ENCODE assay signal across 1 cellular context in the genomic region with DNA sequence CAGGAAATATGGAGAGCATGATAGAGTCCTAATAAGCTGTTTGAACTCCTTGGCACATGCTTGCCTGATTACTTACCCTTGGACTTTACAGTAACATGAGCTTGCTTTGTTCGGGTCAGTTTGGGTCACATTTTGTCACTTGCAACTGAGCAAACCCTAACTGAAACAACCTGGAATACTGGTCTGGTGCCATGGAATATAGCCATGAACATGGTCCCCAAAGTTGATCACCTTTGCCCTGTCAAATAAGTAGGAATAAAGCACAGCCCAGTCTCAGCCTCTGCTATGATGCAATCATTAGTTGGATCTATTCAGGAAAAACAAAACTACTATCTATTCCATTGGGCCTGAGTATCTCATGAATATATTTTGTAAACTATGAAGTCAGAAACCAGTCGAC.
A peak's percentile ranks its signal among the peaks of the same experiment; 100 is the strongest.
TF ChIP-seq lines count a peak whose summit lies in the region.

No MANE protein-coding gene starts in this region.

TF ChIP-seq in HepG2, 621 proteins besides CTCF, POLR2A, EP300 and RAD21 (continues in another document):
- TF ChIP-seq CCAR2 (optimal IDR thresholded peaks at IDR 0.05; ENCODE audit: low read depth, low read length) = no peak
- TF ChIP-seq ZNF354B (CRISPR knock-in tag; IDR thresholded peaks at IDR 0.05) = no peak
- TF ChIP-seq ZNF121 (CRISPR knock-in tag; IDR thresholded peaks at IDR 0.05) = no peak
- no peak for TF ChIP-seq MTA3 (CRISPR knock-in tag; IDR thresholded peaks at IDR 0.05)
- no peak for TF ChIP-seq CREB1 (IDR thresholded peaks at IDR 0.05)
- TF ChIP-seq CREB1 (CRISPR knock-in tag; IDR thresholded peaks at IDR 0.05) = no peak
- no peak for TF ChIP-seq ZNF660 (CRISPR knock-in tag; IDR thresholded peaks at IDR 0.05; ENCODE audit: borderline replicate concordance, low read depth)
- TF ChIP-seq NR2F6 (IDR thresholded peaks at IDR 0.05) = no peak
- no peak for TF ChIP-seq NR2F6 (CRISPR knock-in tag; IDR thresholded peaks at IDR 0.05)
- no peak for TF ChIP-seq ZNF557 (CRISPR knock-in tag; IDR thresholded peaks at IDR 0.05)
- no peak for TF ChIP-seq ZFP62 (CRISPR knock-in tag; IDR thresholded peaks at IDR 0.05)
- TF ChIP-seq ZNF234 (CRISPR knock-in tag; conservative IDR thresholded peaks at IDR 0.05) = no peak
- TF ChIP-seq RAD51 (IDR thresholded peaks at IDR 0.05; ENCODE audit: borderline replicate concordance) = no peak
- TF ChIP-seq GZF1 (CRISPR knock-in tag; IDR thresholded peaks at IDR 0.05) = no peak
- TF ChIP-seq SOX6 (IDR thresholded peaks at IDR 0.05) = no peak
- 0 out of 2 replicates have a peak, but pooled peaks have one; percentile 18 for TF ChIP-seq SOX6 (CRISPR knock-in tag; IDR thresholded peaks at IDR 0.05)
- 0 out of 2 replicates have a peak, but pooled peaks have one; percentile 13 for TF ChIP-seq ATF7 (IDR thresholded peaks at IDR 0.05)
- TF ChIP-seq ATF7 (CRISPR knock-in tag; IDR thresholded peaks at IDR 0.05) = no peak
- no peak for TF ChIP-seq TMF1 (CRISPR knock-in tag; IDR thresholded peaks at IDR 0.05; ENCODE audit: low read depth)
- no peak for TF ChIP-seq SP2 (CRISPR knock-in tag; IDR thresholded peaks at IDR 0.05)
- no peak for TF ChIP-seq SMAD1 (CRISPR knock-in tag; IDR thresholded peaks at IDR 0.05; ENCODE audit: borderline replicate concordance, low read depth)
- TF ChIP-seq PHF21A (CRISPR knock-in tag; IDR thresholded peaks at IDR 0.05) = 0 out of 2 replicates have a peak, but pooled peaks have one; percentile 24
- TF ChIP-seq, protein P1, sequence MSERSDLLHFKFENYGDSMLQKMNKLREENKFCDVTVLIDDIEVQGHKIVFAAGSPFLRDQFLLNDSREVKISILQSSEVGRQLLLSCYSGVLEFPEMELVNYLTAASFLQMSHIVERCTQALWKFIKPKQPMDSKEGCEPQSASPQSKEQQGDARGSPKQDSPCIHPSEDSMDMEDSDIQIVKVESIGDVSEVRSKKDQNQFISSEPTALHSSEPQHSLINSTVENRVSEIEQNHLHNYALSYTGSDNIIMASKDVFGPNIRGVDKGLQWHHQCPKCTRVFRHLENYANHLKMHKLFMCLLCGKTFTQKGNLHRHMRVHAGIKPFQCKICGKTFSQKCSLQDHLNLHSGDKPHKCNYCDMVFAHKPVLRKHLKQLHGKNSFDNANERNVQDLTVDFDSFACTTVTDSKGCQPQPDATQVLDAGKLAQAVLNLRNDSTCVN (CRISPR knock-in tag; IDR thresholded peaks at IDR 0.05; ENCODE audit: borderline replicate concordance) = no peak
- no peak for TF ChIP-seq POLR2AphosphoS2 (IDR thresholded peaks at IDR 0.05; ENCODE audit: low read depth, low read length)
- TF ChIP-seq DNMT1 (CRISPR knock-in tag; IDR thresholded peaks at IDR 0.05) = no peak
- no peak for TF ChIP-seq SMC3 (IDR thresholded peaks at IDR 0.05; ENCODE audit: low read length)
- no peak for TF ChIP-seq ZNF816 (CRISPR knock-in tag; IDR thresholded peaks at IDR 0.05; ENCODE audit: borderline replicate concordance)
- TF ChIP-seq SMARCC2 (IDR thresholded peaks at IDR 0.05) = no peak
- TF ChIP-seq ZNF225 (CRISPR knock-in tag; IDR thresholded peaks at IDR 0.05) = no peak
- TF ChIP-seq, protein P2, sequence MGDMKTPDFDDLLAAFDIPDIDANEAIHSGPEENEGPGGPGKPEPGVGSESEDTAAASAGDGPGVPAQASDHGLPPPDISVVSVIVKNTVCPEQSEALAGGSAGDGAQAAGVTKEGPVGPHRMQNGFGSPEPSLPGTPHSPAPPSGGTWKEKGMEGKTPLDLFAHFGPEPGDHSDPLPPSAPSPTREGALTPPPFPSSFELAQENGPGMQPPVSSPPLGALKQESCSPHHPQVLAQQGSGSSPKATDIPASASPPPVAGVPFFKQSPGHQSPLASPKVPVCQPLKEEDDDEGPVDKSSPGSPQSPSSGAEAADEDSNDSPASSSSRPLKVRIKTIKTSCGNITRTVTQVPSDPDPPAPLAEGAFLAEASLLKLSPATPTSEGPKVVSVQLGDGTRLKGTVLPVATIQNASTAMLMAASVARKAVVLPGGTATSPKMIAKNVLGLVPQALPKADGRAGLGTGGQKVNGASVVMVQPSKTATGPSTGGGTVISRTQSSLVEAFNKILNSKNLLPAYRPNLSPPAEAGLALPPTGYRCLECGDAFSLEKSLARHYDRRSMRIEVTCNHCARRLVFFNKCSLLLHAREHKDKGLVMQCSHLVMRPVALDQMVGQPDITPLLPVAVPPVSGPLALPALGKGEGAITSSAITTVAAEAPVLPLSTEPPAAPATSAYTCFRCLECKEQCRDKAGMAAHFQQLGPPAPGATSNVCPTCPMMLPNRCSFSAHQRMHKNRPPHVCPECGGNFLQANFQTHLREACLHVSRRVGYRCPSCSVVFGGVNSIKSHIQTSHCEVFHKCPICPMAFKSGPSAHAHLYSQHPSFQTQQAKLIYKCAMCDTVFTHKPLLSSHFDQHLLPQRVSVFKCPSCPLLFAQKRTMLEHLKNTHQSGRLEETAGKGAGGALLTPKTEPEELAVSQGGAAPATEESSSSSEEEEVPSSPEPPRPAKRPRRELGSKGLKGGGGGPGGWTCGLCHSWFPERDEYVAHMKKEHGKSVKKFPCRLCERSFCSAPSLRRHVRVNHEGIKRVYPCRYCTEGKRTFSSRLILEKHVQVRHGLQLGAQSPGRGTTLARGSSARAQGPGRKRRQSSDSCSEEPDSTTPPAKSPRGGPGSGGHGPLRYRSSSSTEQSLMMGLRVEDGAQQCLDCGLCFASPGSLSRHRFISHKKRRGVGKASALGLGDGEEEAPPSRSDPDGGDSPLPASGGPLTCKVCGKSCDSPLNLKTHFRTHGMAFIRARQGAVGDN (CRISPR knock-in tag; IDR thresholded peaks at IDR 0.05) = no peak
- TF ChIP-seq ZBTB42 (CRISPR knock-in tag; IDR thresholded peaks at IDR 0.05) = no peak
- TF ChIP-seq CAMTA2 (CRISPR knock-in tag; IDR thresholded peaks at IDR 0.05; ENCODE audit: borderline replicate concordance) = no peak
- TF ChIP-seq SETDB1 (CRISPR knock-in tag; IDR thresholded peaks at IDR 0.05; ENCODE audit: borderline replicate concordance) = no peak
- no peak for TF ChIP-seq SAFB2 (CRISPR knock-in tag; IDR thresholded peaks at IDR 0.05; ENCODE audit: borderline replicate concordance, low read depth)
- 0 out of 2 replicates have a peak, but pooled peaks have one; percentile 23 for TF ChIP-seq ZNF644 (CRISPR knock-in tag; IDR thresholded peaks at IDR 0.05; ENCODE audit: low read depth)
- TF ChIP-seq, protein P3, sequence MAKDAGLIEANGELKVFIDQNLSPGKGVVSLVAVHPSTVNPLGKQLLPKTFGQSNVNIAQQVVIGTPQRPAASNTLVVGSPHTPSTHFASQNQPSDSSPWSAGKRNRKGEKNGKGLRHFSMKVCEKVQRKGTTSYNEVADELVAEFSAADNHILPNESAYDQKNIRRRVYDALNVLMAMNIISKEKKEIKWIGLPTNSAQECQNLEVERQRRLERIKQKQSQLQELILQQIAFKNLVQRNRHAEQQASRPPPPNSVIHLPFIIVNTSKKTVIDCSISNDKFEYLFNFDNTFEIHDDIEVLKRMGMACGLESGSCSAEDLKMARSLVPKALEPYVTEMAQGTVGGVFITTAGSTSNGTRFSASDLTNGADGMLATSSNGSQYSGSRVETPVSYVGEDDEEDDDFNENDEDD (CRISPR knock-in tag; IDR thresholded peaks at IDR 0.05; ENCODE audit: borderline replicate concordance) = no peak
- TF ChIP-seq ZNF329 (CRISPR knock-in tag; IDR thresholded peaks at IDR 0.05; ENCODE audit: low read depth) = no peak
- no peak for TF ChIP-seq SIN3B (IDR thresholded peaks at IDR 0.05; ENCODE audit: low read length)
- no peak for TF ChIP-seq MEIS2 (CRISPR knock-in tag; IDR thresholded peaks at IDR 0.05)
- peak; percentile 86 for TF ChIP-seq CEBPB (IDR thresholded peaks at IDR 0.05; ENCODE audit: borderline replicate concordance, low read depth, low read length)
- no peak for TF ChIP-seq NFKB2 (CRISPR knock-in tag; IDR thresholded peaks at IDR 0.05; ENCODE audit: borderline replicate concordance)
- TF ChIP-seq, protein P4, sequence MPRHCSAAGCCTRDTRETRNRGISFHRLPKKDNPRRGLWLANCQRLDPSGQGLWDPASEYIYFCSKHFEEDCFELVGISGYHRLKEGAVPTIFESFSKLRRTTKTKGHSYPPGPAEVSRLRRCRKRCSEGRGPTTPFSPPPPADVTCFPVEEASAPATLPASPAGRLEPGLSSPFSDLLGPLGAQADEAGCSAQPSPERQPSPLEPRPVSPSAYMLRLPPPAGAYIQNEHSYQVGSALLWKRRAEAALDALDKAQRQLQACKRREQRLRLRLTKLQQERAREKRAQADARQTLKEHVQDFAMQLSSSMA (CRISPR knock-in tag; IDR thresholded peaks at IDR 0.05) = no peak
- TF ChIP-seq, protein P5, sequence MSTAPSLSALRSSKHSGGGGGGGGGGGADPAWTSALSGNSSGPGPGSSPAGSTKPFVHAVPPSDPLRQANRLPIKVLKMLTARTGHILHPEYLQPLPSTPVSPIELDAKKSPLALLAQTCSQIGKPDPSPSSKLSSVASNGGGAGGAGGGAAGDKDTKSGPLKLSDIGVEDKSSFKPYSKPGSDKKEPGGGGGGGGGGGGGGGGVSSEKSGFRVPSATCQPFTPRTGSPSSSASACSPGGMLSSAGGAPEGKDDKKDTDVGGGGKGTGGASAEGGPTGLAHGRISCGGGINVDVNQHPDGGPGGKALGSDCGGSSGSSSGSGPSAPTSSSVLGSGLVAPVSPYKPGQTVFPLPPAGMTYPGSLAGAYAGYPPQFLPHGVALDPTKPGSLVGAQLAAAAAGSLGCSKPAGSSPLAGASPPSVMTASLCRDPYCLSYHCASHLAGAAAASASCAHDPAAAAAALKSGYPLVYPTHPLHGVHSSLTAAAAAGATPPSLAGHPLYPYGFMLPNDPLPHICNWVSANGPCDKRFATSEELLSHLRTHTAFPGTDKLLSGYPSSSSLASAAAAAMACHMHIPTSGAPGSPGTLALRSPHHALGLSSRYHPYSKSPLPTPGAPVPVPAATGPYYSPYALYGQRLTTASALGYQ (CRISPR knock-in tag; IDR thresholded peaks at IDR 0.05) = no peak
- peak; percentile 71 for TF ChIP-seq CEBPG (CRISPR knock-in tag; IDR thresholded peaks at IDR 0.05)
- 0 out of 2 replicates have a peak, but pooled peaks have one; percentile 30 for TF ChIP-seq HNF4G (IDR thresholded peaks at IDR 0.05; ENCODE audit: borderline replicate concordance, low read depth, low read length)
- TF ChIP-seq HNF4G (CRISPR knock-in tag; IDR thresholded peaks at IDR 0.05; ENCODE audit: borderline replicate concordance, low read depth) = no peak
- peak; percentile 45; the same call in 1 of the 2 replicates for TF ChIP-seq ZMYM4 (CRISPR knock-in tag; IDR thresholded peaks at IDR 0.05)
- peak; percentile 41; the same call in 1 of the 2 replicates for TF ChIP-seq HNF4A (CRISPR knock-in tag; IDR thresholded peaks at IDR 0.05)
- no peak for TF ChIP-seq CHD4 (IDR thresholded peaks at IDR 0.05; ENCODE audit: borderline replicate concordance, low read length)
- TF ChIP-seq ZNF207 (IDR thresholded peaks at IDR 0.05; ENCODE audit: borderline replicate concordance) = no peak
- no peak for TF ChIP-seq HDAC1 (CRISPR knock-in tag; IDR thresholded peaks at IDR 0.05)
- TF ChIP-seq, protein P6, sequence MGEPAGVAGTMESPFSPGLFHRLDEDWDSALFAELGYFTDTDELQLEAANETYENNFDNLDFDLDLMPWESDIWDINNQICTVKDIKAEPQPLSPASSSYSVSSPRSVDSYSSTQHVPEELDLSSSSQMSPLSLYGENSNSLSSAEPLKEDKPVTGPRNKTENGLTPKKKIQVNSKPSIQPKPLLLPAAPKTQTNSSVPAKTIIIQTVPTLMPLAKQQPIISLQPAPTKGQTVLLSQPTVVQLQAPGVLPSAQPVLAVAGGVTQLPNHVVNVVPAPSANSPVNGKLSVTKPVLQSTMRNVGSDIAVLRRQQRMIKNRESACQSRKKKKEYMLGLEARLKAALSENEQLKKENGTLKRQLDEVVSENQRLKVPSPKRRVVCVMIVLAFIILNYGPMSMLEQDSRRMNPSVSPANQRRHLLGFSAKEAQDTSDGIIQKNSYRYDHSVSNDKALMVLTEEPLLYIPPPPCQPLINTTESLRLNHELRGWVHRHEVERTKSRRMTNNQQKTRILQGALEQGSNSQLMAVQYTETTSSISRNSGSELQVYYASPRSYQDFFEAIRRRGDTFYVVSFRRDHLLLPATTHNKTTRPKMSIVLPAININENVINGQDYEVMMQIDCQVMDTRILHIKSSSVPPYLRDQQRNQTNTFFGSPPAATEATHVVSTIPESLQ (CRISPR knock-in tag; conservative IDR thresholded peaks at IDR 0.05) = no peak
- TF ChIP-seq, protein P7, sequence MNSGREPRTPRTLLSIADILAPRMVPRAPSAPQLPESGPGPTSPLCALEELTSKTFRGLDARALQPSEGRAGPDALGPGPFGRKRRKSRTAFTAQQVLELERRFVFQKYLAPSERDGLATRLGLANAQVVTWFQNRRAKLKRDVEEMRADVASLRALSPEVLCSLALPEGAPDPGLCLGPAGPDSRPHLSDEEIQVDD (CRISPR knock-in tag; IDR thresholded peaks at IDR 0.05; ENCODE audit: borderline replicate concordance) = no peak
- no peak for TF ChIP-seq ZNF205 (CRISPR knock-in tag; IDR thresholded peaks at IDR 0.05)
- no peak for TF ChIP-seq REPIN1 (CRISPR knock-in tag; IDR thresholded peaks at IDR 0.05; ENCODE audit: borderline replicate concordance, low read depth)
- no peak for TF ChIP-seq ZNF746 (CRISPR knock-in tag; IDR thresholded peaks at IDR 0.05)
- no peak for TF ChIP-seq ZNF724P (CRISPR knock-in tag; IDR thresholded peaks at IDR 0.05; ENCODE audit: borderline replicate concordance)
- TF ChIP-seq, protein P8, sequence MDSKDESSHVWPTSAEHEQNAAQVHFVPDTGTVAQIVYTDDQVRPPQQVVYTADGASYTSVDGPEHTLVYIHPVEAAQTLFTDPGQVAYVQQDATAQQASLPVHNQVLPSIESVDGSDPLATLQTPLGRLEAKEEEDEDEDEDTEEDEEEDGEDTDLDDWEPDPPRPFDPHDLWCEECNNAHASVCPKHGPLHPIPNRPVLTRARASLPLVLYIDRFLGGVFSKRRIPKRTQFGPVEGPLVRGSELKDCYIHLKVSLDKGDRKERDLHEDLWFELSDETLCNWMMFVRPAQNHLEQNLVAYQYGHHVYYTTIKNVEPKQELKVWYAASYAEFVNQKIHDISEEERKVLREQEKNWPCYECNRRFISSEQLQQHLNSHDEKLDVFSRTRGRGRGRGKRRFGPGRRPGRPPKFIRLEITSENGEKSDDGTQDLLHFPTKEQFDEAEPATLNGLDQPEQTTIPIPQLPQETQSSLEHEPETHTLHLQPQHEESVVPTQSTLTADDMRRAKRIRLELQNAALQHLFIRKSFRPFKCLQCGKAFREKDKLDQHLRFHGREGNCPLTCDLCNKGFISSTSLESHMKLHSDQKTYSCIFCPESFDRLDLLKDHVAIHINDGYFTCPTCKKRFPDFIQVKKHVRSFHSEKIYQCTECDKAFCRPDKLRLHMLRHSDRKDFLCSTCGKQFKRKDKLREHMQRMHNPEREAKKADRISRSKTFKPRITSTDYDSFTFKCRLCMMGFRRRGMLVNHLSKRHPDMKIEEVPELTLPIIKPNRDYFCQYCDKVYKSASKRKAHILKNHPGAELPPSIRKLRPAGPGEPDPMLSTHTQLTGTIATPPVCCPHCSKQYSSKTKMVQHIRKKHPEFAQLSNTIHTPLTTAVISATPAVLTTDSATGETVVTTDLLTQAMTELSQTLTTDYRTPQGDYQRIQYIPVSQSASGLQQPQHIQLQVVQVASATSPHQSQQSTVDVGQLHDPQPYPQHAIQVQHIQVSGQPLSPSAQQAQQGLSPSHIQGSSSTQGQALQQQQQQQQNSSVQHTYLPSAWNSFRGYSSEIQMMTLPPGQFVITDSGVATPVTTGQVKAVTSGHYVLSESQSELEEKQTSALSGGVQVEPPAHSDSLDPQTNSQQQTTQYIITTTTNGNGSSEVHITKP (CRISPR knock-in tag; IDR thresholded peaks at IDR 0.05; ENCODE audit: low read depth) = no peak
- no peak for TF ChIP-seq ZFP36L1 (CRISPR knock-in tag; IDR thresholded peaks at IDR 0.05)
